Comparison of ENCODE assay signal across 17 cellular contexts in genomic region chr5:168934186-168934585, GRCh38.
DNase-seq lines count a peak whose midpoint lies in the region; FAIRE-seq and TF ChIP-seq lines count a peak whose summit lies in the region.
"Had no signal": no experiment of that assay in that cellular context is flagged by ENCODE, and none has a peak within 500 bp of the region (broad histone marks: within the 10 kb centered on the region; RNA-seq: fewer than 3 reads in every experiment).

No MANE protein-coding gene starts in this region.

- no peak overlapping the region for H2AFZ ChIP-seq in astrocyte (ENCODE audit: low read depth, low read length)
- H2AFZ ChIP-seq in smooth muscle cell (ENCODE audit: low read depth), result no peak overlapping the region
- H2AFZ ChIP-seq in neural progenitor cell (replicated peaks), result no peak overlapping the region

- H3K4me1 ChIP-seq in astrocyte (ENCODE audit: insufficient read depth, low read length), result peaks cover 5% of the 10 kb centered on the region
- H3K4me1 ChIP-seq in smooth muscle cell (ENCODE audit: low read depth), result peaks cover 7% of the 10 kb centered on the region
- H3K4me1 ChIP-seq in neural progenitor cell, result no peaks in the 10 kb centered on the region
- H3K4me1 ChIP-seq: Caco-2 had no signal

- H4K20me1 ChIP-seq in astrocyte (ENCODE audit: insufficient read depth, low read length) (no peaks in the 10 kb centered on the region), smooth muscle cell (ENCODE audit: low read depth) (no peaks in the 10 kb centered on the region), neural progenitor cell (ENCODE audit: low read depth) (no peaks in the 10 kb centered on the region)

- no peaks in the 10 kb centered on the region for H3K79me2 ChIP-seq in astrocyte (ENCODE audit: insufficient read depth, low read length)
- H3K79me2 ChIP-seq in smooth muscle cell (ENCODE audit: low read depth), result no peaks in the 10 kb centered on the region
- H3K79me2 ChIP-seq in neural progenitor cell (ENCODE audit: low read depth), result no peaks in the 10 kb centered on the region

- peak overlapping the region; percentile 3 for H3K27ac Mint-ChIP-seq in astrocyte (ENCODE audit: unreplicated experiment)
- H3K27ac Mint-ChIP-seq in neural progenitor cell, result no peak overlapping the region
- H3K27ac Mint-ChIP-seq: CD4-positive, CD25-positive, alpha-beta regulatory T cell had no signal

- H3K4me2 ChIP-seq in astrocyte (ENCODE audit: low read length) (no peak overlapping the region), smooth muscle cell (peak overlapping the region; percentile 42), neural progenitor cell (no peak overlapping the region)

- H3K9me3 ChIP-seq in astrocyte (ENCODE audit: insufficient read depth, low read depth, low read length), result no peaks in the 10 kb centered on the region
- H3K9me3 ChIP-seq in smooth muscle cell (replicated peaks; ENCODE audit: low read depth), result no peaks in the 10 kb centered on the region
- no peaks in the 10 kb centered on the region for H3K9me3 ChIP-seq in neural progenitor cell (ENCODE audit: low read depth)
- H3K9me3 ChIP-seq: BE2C, Caco-2 had no signal

- H3K4me1 Mint-ChIP-seq in astrocyte (ENCODE audit: low read depth, unreplicated experiment), result peaks cover 21% of the 10 kb centered on the region
- H3K4me1 Mint-ChIP-seq in neural progenitor cell, result peaks cover 3% of the 10 kb centered on the region
- H3K4me1 Mint-ChIP-seq: CD4-positive, CD25-positive, alpha-beta regulatory T cell had no signal

- H3K27ac ChIP-seq in astrocyte (ENCODE audit: low read depth, low read length) (no peak overlapping the region), smooth muscle cell (ENCODE audit: low read depth) (peak overlapping the region; percentile 46), neural progenitor cell (no peak overlapping the region)

- H3K9me3 Mint-ChIP-seq in astrocyte (ENCODE audit: unreplicated experiment), result no peaks in the 10 kb centered on the region
- no peaks in the 10 kb centered on the region for H3K9me3 Mint-ChIP-seq in neural progenitor cell
- H3K9me3 Mint-ChIP-seq: H9 had no signal

- H3K27me3 Mint-ChIP-seq in astrocyte (ENCODE audit: low read depth, unreplicated experiment) (peaks cover 6% of the 10 kb centered on the region), neural progenitor cell (ENCODE audit: insufficient read depth, low read depth) (peaks cover 2% of the 10 kb centered on the region)

- DNase-seq in HK-2 (ENCODE audit: unreplicated experiment), result peak; percentile 14
- DNase-seq in astrocyte (ENCODE audit: low read depth), result no peak
- peak; percentile 34 for DNase-seq in kidney epithelial cell (ENCODE audit: low read depth)
- no peak for DNase-seq in smooth muscle cell (lab: John Stamatoyannopoulos, UW; ENCODE audit: unreplicated experiment)
- DNase-seq in neural progenitor cell (ENCODE audit: low spot score), result no peak
- no peak for DNase-seq in NCI-H146 treated with DMSO at 0.1 percent for 48 hours (lab: John Stamatoyannopoulos, UW; ENCODE audit: unreplicated experiment)
- no peak for DNase-seq in NCI-H748 treated with DMSO at 0.1 percent for 48 hours (lab: John Stamatoyannopoulos, UW)
- DNase-seq: ACHN; BE2C; C1 segment of cervical spinal cord; Caco-2; CD4-positive, CD25-positive, alpha-beta regulatory T cell; DMS79 treated with DMSO at 0.1 percent for 48 hours; H9 had no signal

- H3F3A ChIP-seq in smooth muscle cell (ENCODE audit: low read depth), result peaks cover 17% of the 10 kb centered on the region
- H3F3A ChIP-seq in neural progenitor cell (ENCODE audit: low read depth), result no peaks in the 10 kb centered on the region

- TF ChIP-seq CTCF in astrocyte (IDR thresholded peaks at IDR 0.05; ENCODE audit: insufficient read depth, low read depth, low read length) (no peak), kidney epithelial cell (IDR thresholded peaks at IDR 0.05; ENCODE audit: insufficient read depth, low read length, poor library complexity, severe bottlenecking) (no peak), smooth muscle cell (IDR thresholded peaks at IDR 0.05; ENCODE audit: borderline replicate concordance, insufficient read depth, poor library complexity, severe bottlenecking) (no peak), neural progenitor cell (IDR thresholded peaks at IDR 0.05) (no peak)

- no peak overlapping the region for H3K4me3 ChIP-seq in astrocyte (ENCODE audit: insufficient read depth, low read depth, low read length)
- H3K4me3 ChIP-seq in kidney epithelial cell (ENCODE audit: low read depth, low read length), result no peak overlapping the region
- H3K4me3 ChIP-seq in smooth muscle cell, result no peak overlapping the region
- no peak overlapping the region for H3K4me3 ChIP-seq in neural progenitor cell
- H3K4me3 ChIP-seq: GM12878 had no signal

- H3K36me3 ChIP-seq in astrocyte (ENCODE audit: insufficient read depth, low read length) (no peaks in the 10 kb centered on the region), kidney epithelial cell (ENCODE audit: control insufficient read depth, insufficient read depth, low read length) (no peaks in the 10 kb centered on the region), smooth muscle cell (ENCODE audit: low read depth) (no peaks in the 10 kb centered on the region), neural progenitor cell (no peaks in the 10 kb centered on the region)
- H3K36me3 ChIP-seq: BE2C had no signal

- WGBS in smooth muscle cell (ENCODE audit: low lambda C conversion rate), result 52% methylated on average over 2 of the region's 2 CpGs

- FAIRE-seq in astrocyte (lab: Jason Lieb, UNC), result no peak
- FAIRE-seq: A204.1, GM12878, H1 had no signal

- H3K27me3 ChIP-seq in astrocyte (ENCODE audit: insufficient read depth, low read length) (no peaks in the 10 kb centered on the region), kidney epithelial cell (ENCODE audit: control insufficient read depth, insufficient read depth, low read length) (no peaks in the 10 kb centered on the region), smooth muscle cell (ENCODE audit: low read depth) (no peaks in the 10 kb centered on the region), neural progenitor cell (peaks cover 3% of the 10 kb centered on the region)
- H3K27me3 ChIP-seq: BE2C had no signal

- H3K9ac ChIP-seq in astrocyte (ENCODE audit: low read length) (no peak overlapping the region), smooth muscle cell (ENCODE audit: low read depth) (no peak overlapping the region), neural progenitor cell (no peak overlapping the region)

- H3K36me3 Mint-ChIP-seq in astrocyte (ENCODE audit: low read depth, unreplicated experiment), result no peaks in the 10 kb centered on the region
- no peaks in the 10 kb centered on the region for H3K36me3 Mint-ChIP-seq in neural progenitor cell
- H3K36me3 Mint-ChIP-seq: CD4-positive, CD25-positive, alpha-beta regulatory T cell had no signal

- H3K4me3 Mint-ChIP-seq in astrocyte (ENCODE audit: unreplicated experiment) (peak overlapping the region; percentile 27), neural progenitor cell (no peak overlapping the region)
- H3K4me3 Mint-ChIP-seq: CD4-positive, CD25-positive, alpha-beta regulatory T cell; H9 had no signal

Comparison
In these comparisons a context has a peak if more than half of its experiments do, and no peak if none do; other contexts are left out.
1. DNase-seq: peak in HK-2 (single experiment) and kidney epithelial cell (single experiment); none in astrocyte (single experiment), smooth muscle cell (single experiment), neural progenitor cell (single experiment), NCI-H146 treated with DMSO at 0.1 percent for 48 hours (single experiment) and NCI-H748 treated with DMSO at 0.1 percent for 48 hours (single experiment).